ENCODE assay signal across 11 cellular contexts in the genomic region with DNA sequence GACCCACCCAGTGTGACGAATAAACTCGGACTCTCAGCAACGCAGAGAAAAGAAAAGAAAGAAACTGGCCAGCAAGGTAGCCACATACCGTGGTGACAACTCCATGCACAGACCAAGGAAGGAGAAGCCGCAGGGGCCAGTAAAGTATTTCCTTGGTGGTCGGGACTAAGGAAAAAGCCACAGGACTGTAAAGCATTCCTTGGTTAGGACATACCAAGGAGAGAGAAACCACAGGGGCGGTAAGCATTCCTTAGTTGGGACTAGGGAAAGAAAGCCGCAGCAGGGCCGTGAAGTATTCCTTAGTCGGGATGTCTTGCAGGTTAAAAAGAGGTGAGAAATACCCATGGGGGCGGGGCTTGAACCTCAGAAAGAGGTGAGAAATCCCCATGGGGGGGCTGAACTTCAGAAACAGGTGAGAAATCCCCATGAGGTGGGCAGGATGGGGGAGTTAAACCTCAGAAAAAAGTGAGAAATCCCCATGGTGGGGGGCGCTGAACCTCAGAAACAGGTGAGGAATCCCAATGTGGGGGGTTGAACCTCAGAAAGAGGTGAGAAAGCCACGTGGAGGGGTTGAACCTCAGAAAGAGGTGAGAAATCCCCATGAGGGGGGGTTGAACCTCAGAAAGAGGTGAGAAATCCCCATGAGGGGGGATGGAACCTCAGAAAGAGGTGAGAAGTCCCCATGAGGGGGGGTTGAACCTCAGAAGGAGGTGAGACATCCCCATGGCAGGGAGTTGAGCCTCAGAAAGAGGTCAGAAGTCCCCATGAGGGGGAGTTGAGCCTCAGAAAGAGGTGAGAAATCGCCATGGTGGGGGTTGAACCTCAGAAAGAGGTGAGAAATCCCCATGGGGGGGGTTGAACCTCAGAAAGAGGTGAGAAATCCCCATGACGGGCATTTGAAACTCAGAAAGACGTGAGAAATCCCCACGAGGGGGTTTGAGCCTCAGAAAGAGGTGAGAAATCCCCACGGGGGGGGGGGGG. TPM values are rescaled to one million over a fixed set of nuclear protein-coding genes. Genes with fewer than 3 reads are reported as not detected.
DNase-seq lines count a peak whose midpoint lies in the region; ATAC-seq and TF ChIP-seq lines count a peak whose summit lies in the region.
"Had no signal": no experiment of that assay in that cellular context is flagged by ENCODE, and none has a peak within 500 bp of the region (broad histone marks: within the 10 kb centered on the region; RNA-seq: fewer than 3 reads in every experiment).

No MANE protein-coding gene starts in this region.

- no peak overlapping the region for H3K4me3 Mint-ChIP-seq in stimulated activated memory B cell treated with anti-CD40 and anti-IgM and Interleukin-4, amounts not matched to agents 10 μg/mL and 1 μg/mL and 100 μg/mL, for 72 hours
- no peak overlapping the region for H3K4me3 Mint-ChIP-seq in CD14-positive monocyte

- peaks cover 2% of the 10 kb centered on the region for H3K9me3 Mint-ChIP-seq in stimulated activated memory B cell treated with anti-CD40 and anti-IgM and Interleukin-4, amounts not matched to agents 10 μg/mL and 1 μg/mL and 100 μg/mL, for 72 hours
- peaks cover 0 to 6% (median 1%) of the 10 kb centered on the region in 7 donors for H3K9me3 Mint-ChIP-seq in CD14-positive monocyte

- peak; percentile 2 for DNase-seq in activated CD4-positive, CD25-positive, alpha-beta regulatory T cell treated with anti-CD3 and anti-CD28 coated beads, Interleukin-2, amount 50 U/mL, for 16 hours (ENCODE audit: low read depth, low spot score)
- no peak for DNase-seq in activated CD4-positive, CD25-positive, alpha-beta regulatory T cell treated with anti-CD3 and anti-CD28 coated beads, Interleukin-2, amount 50 U/mL, for 72 hours
- peak; percentile 35 for DNase-seq in activated T-cell treated with anti-CD3 and anti-CD28 coated beads for 24 hours (ENCODE audit: low read depth)
- DNase-seq in iPS DF 19.7 (ENCODE audit: low read depth, low spot score): peak; percentile 80
- DNase-seq in CD14-positive monocyte (ENCODE audit: low spot score): no peak
- no peak for DNase-seq in NCI-H2081 treated with DMSO at 0.1 percent for 48 hours (lab: John Stamatoyannopoulos, UW)
- DNase-seq: 8988T, erythroblast, OCI-M1 had no signal

- peaks cover 21% of the 10 kb centered on the region for H3K4me1 Mint-ChIP-seq in stimulated activated memory B cell treated with anti-CD40 and anti-IgM and Interleukin-4, amounts not matched to agents 10 μg/mL and 1 μg/mL and 100 μg/mL, for 72 hours
- H3K4me1 Mint-ChIP-seq in CD14-positive monocyte: no peaks in the 10 kb centered on the region

- no peaks in the 10 kb centered on the region for H3K36me3 Mint-ChIP-seq in stimulated activated memory B cell treated with anti-CD40 and anti-IgM and Interleukin-4, amounts not matched to agents 10 μg/mL and 1 μg/mL and 100 μg/mL, for 72 hours
- H3K36me3 Mint-ChIP-seq in CD14-positive monocyte: no peaks in the 10 kb centered on the region

- peaks cover 25% of the 10 kb centered on the region for H3K27me3 Mint-ChIP-seq in stimulated activated memory B cell treated with anti-CD40 and anti-IgM and Interleukin-4, amounts not matched to agents 10 μg/mL and 1 μg/mL and 100 μg/mL, for 72 hours
- H3K27me3 Mint-ChIP-seq in CD14-positive monocyte (ENCODE audit: low read depth in 3 of 3): peaks cover 1 to 4% (median 2%) of the 10 kb centered on the region in 3 donors

- H3K27ac Mint-ChIP-seq in stimulated activated memory B cell treated with anti-CD40 and anti-IgM and Interleukin-4, amounts not matched to agents 10 μg/mL and 1 μg/mL and 100 μg/mL, for 72 hours: peak overlapping the region; percentile 13
- no peak overlapping the region for H3K27ac Mint-ChIP-seq in CD14-positive monocyte

- no peak for ATAC-seq in stimulated activated memory B cell treated with anti-CD40 and anti-IgM and Interleukin-4, amounts not matched to agents 10 μg/mL and 1 μg/mL and 100 μg/mL, for 72 hours
- ATAC-seq in HG03457 (IDR thresholded peaks at IDR 0.05; ENCODE audit: unreplicated experiment): no peak

- intact Hi-C loops in CD14-positive monocyte (cut with micrococcal nuclease): no loop called here

- no peak for TF ChIP-seq CTCF in CD14-positive monocyte (IDR thresholded peaks at IDR 0.05)

RNA-seq across cellular contexts. Expression of a gene that starts 14.0 kb away (rescaled TPM):
- polyA plus RNA-seq in CD14-positive monocyte: 1 to 10 TPM; 2.7 to 5.2 TPM

RNA-seq across cellular contexts. Expression of a gene that starts 59.0 kb away (rescaled TPM):
- 10 to 100 TPM; 15.6 to 16.8 TPM for polyA plus RNA-seq in CD14-positive monocyte

Comparison
In these comparisons a context has a peak if more than half of its experiments do, and no peak if none do; other contexts are left out.
1. DNase-seq: peak in activated CD4-positive, CD25-positive, alpha-beta regulatory T cell treated with anti-CD3 and anti-CD28 coated beads, Interleukin-2, amount 50 U/mL, for 16 hours (single experiment), activated T-cell treated with anti-CD3 and anti-CD28 coated beads for 24 hours (single experiment) and iPS DF 19.7 (single experiment); none in activated CD4-positive, CD25-positive, alpha-beta regulatory T cell treated with anti-CD3 and anti-CD28 coated beads, Interleukin-2, amount 50 U/mL, for 72 hours (single experiment), CD14-positive monocyte (single experiment) and NCI-H2081 treated with DMSO at 0.1 percent for 48 hours (single experiment).